Comparison of ENCODE assay signal across 20 cellular contexts in the genomic region with DNA sequence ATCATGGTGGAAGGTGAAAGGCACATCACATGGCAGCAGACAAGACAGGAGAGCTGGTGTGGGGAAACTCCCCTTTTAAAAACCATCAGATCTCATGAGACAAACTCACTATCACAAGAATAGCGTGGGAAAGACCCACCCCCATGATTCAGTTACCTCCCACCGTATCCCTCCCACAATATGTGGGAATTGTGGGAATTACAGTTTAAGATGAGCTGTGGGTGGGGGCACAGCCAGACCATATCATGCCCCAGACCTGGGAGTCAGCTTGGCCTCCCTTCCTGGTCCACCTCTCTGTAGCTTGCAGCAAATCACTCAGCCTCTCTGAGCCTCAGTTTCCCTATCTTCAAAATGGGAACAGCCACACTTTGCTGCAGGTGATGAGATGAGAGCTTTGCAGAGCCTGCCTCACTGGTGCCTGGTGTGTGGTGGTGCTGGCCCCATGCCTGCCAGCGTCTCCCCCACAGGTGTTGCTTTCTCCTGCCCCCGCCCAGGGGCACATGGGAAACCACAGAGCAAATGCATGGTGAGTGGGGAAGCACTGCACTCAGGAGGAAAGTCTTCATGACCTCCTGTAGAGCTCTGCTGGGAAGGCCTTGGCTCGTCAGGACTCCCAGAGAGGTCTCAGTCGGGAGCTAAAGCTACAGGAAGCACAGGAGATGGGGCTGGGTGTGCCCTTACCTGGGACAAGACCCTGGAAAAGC.
"Had no signal": no experiment of that assay in that cellular context is flagged by ENCODE, and none has a peak within 500 bp of the region (broad histone marks: within the 10 kb centered on the region; RNA-seq: fewer than 3 reads in every experiment).

No MANE protein-coding gene starts in this region.

- DNase-seq: activated CD4-positive, alpha-beta T cell treated with anti-CD3 and anti-CD28 coated beads, Interleukin-2, amount 50 U/mL, for 1 hour; activated CD4-positive, CD25-positive, alpha-beta regulatory T cell treated with anti-CD3 and anti-CD28 coated beads, Interleukin-2, amount 50 U/mL, for 72 hours; activated CD8-positive, alpha-beta memory T cell treated with anti-CD3 and anti-CD28 coated beads, Interleukin-2, amount 50 U/mL, for 48 hours; activated effector memory CD4-positive, alpha-beta T cell treated with Interleukin-2 at 50 U/mL for 16 hours; activated naive CD4-positive, alpha-beta T cell treated with anti-CD3 and anti-CD28 coated beads, Interleukin-2, amount 10 ng/mL, durations not matched to agents 7 days and 5 days; activated T-cell treated with anti-CD3 and anti-CD28 coated beads, Interleukin-2, amount 50 U/mL, for 48 hours; brain microvascular endothelial cell; central memory CD4-positive, alpha-beta T cell; colonic mucosa; left ventricle myocardium inferior; nucleus accumbens; small intestine; stimulated activated CD4-positive, alpha-beta T cell treated with anti-CD3 and anti-CD28 coated beads, Interleukin-4, amount 100 ng/mL, for 1 hour; stimulated activated naive CD8-positive, alpha-beta T cell treated with anti-CD3 and anti-CD28 coated beads, Interleukin-15, amount 100 ng/mL, for 72 hours had no signal

- H3K4me3 ChIP-seq: colonic mucosa, left ventricle myocardium inferior, right atrium auricular region had no signal

- H3K9me3 ChIP-seq: colonic mucosa, left ventricle myocardium inferior, right atrium auricular region had no signal

- H3K4me3 Mint-ChIP-seq: activated naive CD4-positive, alpha-beta T cell treated with anti-CD3 and anti-CD28 coated beads, Interleukin-2, amount 10 ng/mL, durations not matched to agents 7 days and 5 days; memory B cell; naive thymus-derived CD8-positive, alpha-beta T cell; stimulated activated naive CD8-positive, alpha-beta T cell treated with anti-CD3 and anti-CD28 coated beads, Interleukin-15, amount 100 ng/mL, for 72 hours; T-helper 1 cell treated with Interleukin-12 subunit alpha and Interleukin-12 subunit beta and Interleukin-4 antibody, amounts not matched to agents 30 μg/mL and 1 μg/mL, for 36 hours; type B pancreatic cell had no signal

- H3K9me3 Mint-ChIP-seq: activated naive CD4-positive, alpha-beta T cell treated with anti-CD3 and anti-CD28 coated beads, Interleukin-2, amount 10 ng/mL, durations not matched to agents 7 days and 5 days; memory B cell; naive thymus-derived CD8-positive, alpha-beta T cell; stimulated activated naive CD8-positive, alpha-beta T cell treated with anti-CD3 and anti-CD28 coated beads, Interleukin-15, amount 100 ng/mL, for 72 hours; T-helper 1 cell treated with Interleukin-12 subunit alpha and Interleukin-12 subunit beta and Interleukin-4 antibody, amounts not matched to agents 30 μg/mL and 1 μg/mL, for 36 hours; type B pancreatic cell had no signal

- H3K4me1 Mint-ChIP-seq: activated naive CD4-positive, alpha-beta T cell treated with anti-CD3 and anti-CD28 coated beads, Interleukin-2, amount 10 ng/mL, durations not matched to agents 7 days and 5 days; memory B cell; naive thymus-derived CD8-positive, alpha-beta T cell; stimulated activated naive CD8-positive, alpha-beta T cell treated with anti-CD3 and anti-CD28 coated beads, Interleukin-15, amount 100 ng/mL, for 72 hours had no signal

- ATAC-seq: naive thymus-derived CD8-positive, alpha-beta T cell; stimulated activated naive CD8-positive, alpha-beta T cell treated with anti-CD3 and anti-CD28 coated beads, Interleukin-15, amount 100 ng/mL, for 72 hours had no signal

- H3K36me3 Mint-ChIP-seq: activated naive CD4-positive, alpha-beta T cell treated with anti-CD3 and anti-CD28 coated beads, Interleukin-2, amount 10 ng/mL, durations not matched to agents 7 days and 5 days; memory B cell; naive thymus-derived CD8-positive, alpha-beta T cell; type B pancreatic cell had no signal

- H3K36me3 ChIP-seq: brain microvascular endothelial cell, colonic mucosa, left ventricle myocardium inferior, right atrium auricular region had no signal

- H3K27me3 ChIP-seq: colonic mucosa, right atrium auricular region had no signal

- H3K27me3 Mint-ChIP-seq: progenitor cell of endocrine pancreas, type B pancreatic cell had no signal

- H3K27ac Mint-ChIP-seq: activated naive CD4-positive, alpha-beta T cell treated with anti-CD3 and anti-CD28 coated beads, Interleukin-2, amount 10 ng/mL, durations not matched to agents 7 days and 5 days; memory B cell; naive thymus-derived CD8-positive, alpha-beta T cell; progenitor cell of endocrine pancreas; stimulated activated naive CD8-positive, alpha-beta T cell treated with anti-CD3 and anti-CD28 coated beads, Interleukin-15, amount 100 ng/mL, for 72 hours; T-helper 1 cell treated with Interleukin-12 subunit alpha and Interleukin-12 subunit beta and Interleukin-4 antibody, amounts not matched to agents 30 μg/mL and 1 μg/mL, for 36 hours; type B pancreatic cell had no signal

- H3K4me1 ChIP-seq: colonic mucosa, left ventricle myocardium inferior, right atrium auricular region had no signal

- H3K27ac ChIP-seq: brain microvascular endothelial cell, colonic mucosa, left ventricle myocardium inferior, right atrium auricular region had no signal
